Comparison of ENCODE assay signal across 8 cellular contexts in the genomic region with DNA sequence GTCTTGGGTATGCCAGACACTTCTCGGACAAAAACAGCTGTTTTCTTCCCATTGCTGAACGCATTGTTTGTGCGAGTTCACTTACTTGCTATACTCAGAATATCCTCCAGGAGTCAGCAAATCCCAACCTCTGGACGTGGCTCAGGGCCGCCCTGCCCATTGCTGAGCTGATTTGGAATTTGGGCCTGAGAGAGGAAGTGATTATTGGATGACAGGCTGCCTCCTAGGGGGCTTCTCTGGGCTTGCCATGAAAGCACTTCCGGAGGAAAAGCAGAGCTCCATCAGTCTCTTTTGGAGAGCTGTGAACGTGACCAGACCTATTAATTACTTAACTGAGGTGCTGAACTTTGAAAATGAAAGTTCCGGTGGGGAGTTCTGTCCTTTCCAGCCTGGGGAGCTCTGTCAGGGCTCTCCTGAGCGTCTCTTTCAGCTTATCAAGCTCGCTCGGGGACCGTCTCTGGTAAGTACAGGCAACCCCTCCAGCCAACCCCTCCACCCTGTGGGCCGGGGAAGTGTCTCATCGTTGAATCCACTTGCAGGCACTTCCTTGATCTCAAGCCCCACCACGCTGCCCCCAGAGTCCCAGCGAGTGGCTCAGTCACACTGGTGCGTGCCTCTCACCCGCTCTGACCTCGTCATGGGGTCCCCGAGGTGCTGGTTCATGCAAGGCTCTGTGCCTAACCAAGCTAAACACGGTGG.
DNase-seq lines count a peak whose midpoint lies in the region.

No MANE protein-coding gene starts in this region.

- DNase-seq in DMS79 (lab: John Stamatoyannopoulos, UW), result peak; percentile 36
- DNase-seq in H4 (ENCODE audit: low spot score), result peak; percentile 89
- DNase-seq in MV-4-11 (lab: John Stamatoyannopoulos, UW), result peak; percentile 92
- DNase-seq in SK-N-DZ (ENCODE audit: low spot score), result peak; percentile 43
- DNase-seq in activated naive CD4-positive, alpha-beta T cell treated with anti-CD3 and anti-CD28 coated beads, Interleukin-2, amount 50 U/mL, for 16 hours, result peak; percentile 46
- DNase-seq in head of caudate nucleus, result peak; percentile 25 to 81 (median 54)
- peak; percentile 93 for DNase-seq in posterior vena cava (ENCODE audit: low spot score)
- DNase-seq in ureter (ENCODE audit: low spot score), result peak; percentile 84

- intact Hi-C loops in head of caudate nucleus (cut with DNase I) (loop anchor here (5.0 kb wide), 1 partner anchor 1092 kb away; no protein-coding TSS in a partner anchor), posterior vena cava (cut with DNase I) (loop anchor here (10.0 kb wide), 2 partner anchors 499 to 1279 kb away; no protein-coding TSS in a partner anchor)

Comparison
In these comparisons a context has a peak if more than half of its experiments do, and no peak if none do; other contexts are left out.
1. Peak in every context shown above with its lines: DNase-seq.
2. DNase-seq: peak in every context shown above with its lines; median percentile 93 in posterior vena cava; 92 in MV-4-11; 89 in H4; 84 in ureter; 54 in head of caudate nucleus; 46 in activated naive CD4-positive, alpha-beta T cell treated with anti-CD3 and anti-CD28 coated beads, Interleukin-2, amount 50 U/mL, for 16 hours; 43 in SK-N-DZ; 36 in DMS79.